Comparison of ENCODE assay signal across 1 cellular context in the genomic region with DNA sequence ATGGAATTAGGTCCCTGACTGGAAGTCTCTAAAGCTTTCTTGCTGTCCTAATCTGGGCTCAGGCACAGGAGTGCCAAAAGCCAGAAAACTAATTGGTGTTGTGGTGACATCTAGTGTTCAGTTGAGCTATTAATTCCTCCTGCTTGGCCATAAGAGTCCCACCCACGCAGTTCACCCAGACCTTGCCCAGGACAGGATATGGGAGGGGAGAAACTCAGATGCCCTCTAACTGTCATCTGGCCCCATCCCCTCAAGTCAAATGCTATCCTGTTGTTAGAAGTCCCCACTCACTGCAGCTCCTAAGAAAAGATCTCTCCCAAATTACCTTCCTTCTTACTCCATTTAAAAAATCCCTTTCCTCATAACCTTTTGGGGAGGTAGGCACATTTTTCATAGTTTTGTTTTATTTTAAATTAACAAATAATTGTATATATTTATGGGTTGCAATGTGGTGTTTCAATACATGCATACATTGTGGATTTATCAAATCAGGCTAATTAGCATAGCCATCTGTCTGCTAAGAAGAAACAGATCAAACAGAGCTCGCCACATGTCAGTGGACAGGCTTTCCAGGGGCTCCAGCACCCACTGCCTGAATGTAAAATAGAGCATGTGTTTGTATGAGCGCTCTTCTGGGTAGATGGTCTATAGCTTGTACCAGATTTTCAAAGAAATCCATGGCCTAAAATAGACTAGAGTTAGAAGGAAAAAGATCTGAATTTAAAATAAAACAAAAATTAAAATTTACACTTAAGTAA.
TF ChIP-seq lines count a peak whose summit lies in the region.

No MANE protein-coding gene starts in this region.

TF ChIP-seq in GM23338, 12 proteins besides CTCF, POLR2A, EP300 and RAD21:
- TF ChIP-seq ZNF462 (CRISPR knock-in tag; IDR thresholded peaks at IDR 0.05) (no peak), ZNF114 (CRISPR knock-in tag; IDR thresholded peaks at IDR 0.05) (no peak), EZH2phosphoT487 (IDR thresholded peaks at IDR 0.05; ENCODE audit: unreplicated experiment) (no peak), NANOG (IDR thresholded peaks at IDR 0.05; ENCODE audit: borderline replicate concordance) (no peak), POLR2AphosphoS5 (IDR thresholded peaks at IDR 0.05; ENCODE audit: low read depth) (no peak), EZH2 (IDR thresholded peaks at IDR 0.05; ENCODE audit: low read depth, unreplicated experiment) (no peak), ETS1 (IDR thresholded peaks at IDR 0.05) (no peak), JUNB (IDR thresholded peaks at IDR 0.05; ENCODE audit: unreplicated experiment) (no peak), REST (IDR thresholded peaks at IDR 0.05; ENCODE audit: unreplicated experiment) (no peak), ZNF331 (CRISPR knock-in tag; IDR thresholded peaks at IDR 0.05; ENCODE audit: low read depth) (no peak), STAT1 (IDR thresholded peaks at IDR 0.05; ENCODE audit: unreplicated experiment) (no peak), CREB1 (CRISPR knock-in tag; IDR thresholded peaks at IDR 0.05; ENCODE audit: low read depth) (no peak)
